ENCODE assay signal across 16 cellular contexts in genomic region chr12:10497602-10498001, GRCh38. TPM values are rescaled to one million over a fixed set of nuclear protein-coding genes. Genes with fewer than 3 reads are reported as not detected.
DNase-seq lines count a peak whose midpoint lies in the region; ATAC-seq and TF ChIP-seq lines count a peak whose summit lies in the region.
"Had no signal": no experiment of that assay in that cellular context is flagged by ENCODE, and none has a peak within 500 bp of the region (broad histone marks: within the 10 kb centered on the region; RNA-seq: fewer than 3 reads in every experiment).

No MANE protein-coding gene starts in this region.

- no peaks in the 10 kb centered on the region for H3K27me3 ChIP-seq in Caco-2 (replicated peaks; ENCODE audit: control insufficient read depth, insufficient read depth, low read length)

- intact Hi-C loops in mucosa of descending colon (cut with DNase I, micrococcal nuclease), result no loop called here
- intact Hi-C loops in Caco-2 (cut with micrococcal nuclease; ENCODE audit: unreplicated experiment), result no loop called here

- no peaks in the 10 kb centered on the region for H3K27me3 Mint-ChIP-seq in stimulated activated naive CD8-positive, alpha-beta T cell treated with anti-CD3 and anti-CD28 coated beads, Interleukin-15, Interleukin-2, amounts not matched to agents 100 ng/mL and 50 ng/mL, for 24 hours
- H3K27me3 Mint-ChIP-seq in Caco-2 (ENCODE audit: insufficient read depth, unreplicated experiment), result peaks cover 21% of the 10 kb centered on the region

- H3K36me3 Mint-ChIP-seq in stimulated activated naive CD8-positive, alpha-beta T cell treated with anti-CD3 and anti-CD28 coated beads, Interleukin-15, Interleukin-2, amounts not matched to agents 100 ng/mL and 50 ng/mL, for 24 hours (ENCODE audit: low read depth), result no peaks in the 10 kb centered on the region
- H3K36me3 Mint-ChIP-seq in Caco-2 (ENCODE audit: insufficient read depth, unreplicated experiment), result no peaks in the 10 kb centered on the region

- H3K27ac Mint-ChIP-seq in stimulated activated naive CD8-positive, alpha-beta T cell treated with anti-CD3 and anti-CD28 coated beads, Interleukin-15, Interleukin-2, amounts not matched to agents 100 ng/mL and 50 ng/mL, for 24 hours, result peak overlapping the region; percentile 93
- H3K27ac Mint-ChIP-seq in Caco-2 (ENCODE audit: unreplicated experiment), result no peak overlapping the region
- H3K27ac Mint-ChIP-seq: dendritic cell treated with granulocyte-macrophage colony-stimulating factor and Interleukin-4, amounts not matched to agents 40 ng/mL and 50 ng/mL, for 4 days had no signal

- H3K4me3 ChIP-seq in mucosa of descending colon (no peak overlapping the region), Caco-2 (ENCODE audit: low read depth, low read length) (no peak overlapping the region)
- H3K4me3 ChIP-seq: SK-N-MC had no signal

- DNase-seq in activated gamma-delta T cell treated with Interleukin-2 at 50 U/mL for 16 hours (peak; percentile 66), activated gamma-delta T cell (lab: John Stamatoyannopoulos, UW) (no peak), mucosa of descending colon (peak in 2 of 3 donors; percentile 19 to 44), DMS153 treated with DMSO at 0.1 percent for 48 hours (lab: John Stamatoyannopoulos, UW; ENCODE audit: unreplicated experiment) (no peak), Caco-2 (no peak)
- DNase-seq in activated T-cell treated with anti-CD3 and anti-CD28 coated beads, Interleukin-2, amount 50 U/mL, for 48 hours, result peak; percentile 61 to 66
- DNase-seq: activated CD4-positive, alpha-beta T cell treated with anti-CD3 and anti-CD28 coated beads, Interleukin-2, amount 50 U/mL, for 1 hour; DND-41; left ventricle myocardium superior; NCI-H526 had no signal

- H3K36me3 ChIP-seq in mucosa of descending colon (ENCODE audit: low read depth) (no peaks in the 10 kb centered on the region), Caco-2 (ENCODE audit: control insufficient read depth, insufficient read depth, low read length) (no peaks in the 10 kb centered on the region)
- H3K36me3 ChIP-seq: neutrophil had no signal

- POLR2A ChIA-PET in Caco-2 (lab: Charles Lee), result no interaction called here

- peaks cover 73% of the 10 kb centered on the region for H3K4me1 Mint-ChIP-seq in stimulated activated naive CD8-positive, alpha-beta T cell treated with anti-CD3 and anti-CD28 coated beads, Interleukin-15, Interleukin-2, amounts not matched to agents 100 ng/mL and 50 ng/mL, for 24 hours (ENCODE audit: low read depth)
- peaks cover 11% of the 10 kb centered on the region for H3K4me1 Mint-ChIP-seq in Caco-2 (ENCODE audit: low read depth, unreplicated experiment)

- BruUV-seq in Caco-2 (replicated peaks; lab: Mats Ljungman, UMichigan), result no TSS peak

- no peaks in the 10 kb centered on the region for H3K9me3 ChIP-seq in mucosa of descending colon
- H3K9me3 ChIP-seq in Caco-2, result peaks cover 2% of the 10 kb centered on the region
- H3K9me3 ChIP-seq: neutrophil had no signal

- TF ChIP-seq CTCF in mucosa of descending colon (IDR thresholded peaks at IDR 0.05), result no peak
- TF ChIP-seq CTCF in Caco-2 (IDR thresholded peaks at IDR 0.05; ENCODE audit: insufficient read depth in 1 of 2, low read depth in 1 of 2, low read length in 1 of 2, severe bottlenecking in 1 of 2, unreplicated experiment in 1 of 2), result no peak

- H3K4me1 ChIP-seq in mucosa of descending colon (ENCODE audit: low read depth), result no peaks in the 10 kb centered on the region
- H3K4me1 ChIP-seq in Caco-2, result no peaks in the 10 kb centered on the region

- no peaks in the 10 kb centered on the region for H3K9me3 Mint-ChIP-seq in stimulated activated naive CD8-positive, alpha-beta T cell treated with anti-CD3 and anti-CD28 coated beads, Interleukin-15, Interleukin-2, amounts not matched to agents 100 ng/mL and 50 ng/mL, for 24 hours
- no peaks in the 10 kb centered on the region for H3K9me3 Mint-ChIP-seq in Caco-2 (ENCODE audit: unreplicated experiment)
- H3K9me3 Mint-ChIP-seq: dendritic cell treated with granulocyte-macrophage colony-stimulating factor and Interleukin-4, amounts not matched to agents 40 ng/mL and 50 ng/mL, for 4 days had no signal

- CTCF ChIA-PET in Caco-2 (lab: Charles Lee), result no interaction called here

- peak overlapping the region; percentile 56 for H3K4me3 Mint-ChIP-seq in stimulated activated naive CD8-positive, alpha-beta T cell treated with anti-CD3 and anti-CD28 coated beads, Interleukin-15, Interleukin-2, amounts not matched to agents 100 ng/mL and 50 ng/mL, for 24 hours
- no peak overlapping the region for H3K4me3 Mint-ChIP-seq in Caco-2 (ENCODE audit: unreplicated experiment)
- H3K4me3 Mint-ChIP-seq: dendritic cell treated with granulocyte-macrophage colony-stimulating factor and Interleukin-4, amounts not matched to agents 40 ng/mL and 50 ng/mL, for 4 days had no signal

- ATAC-seq in mucosa of descending colon (peak; percentile 59), GM21619 (IDR thresholded peaks at IDR 0.05; ENCODE audit: unreplicated experiment) (no peak)
- ATAC-seq: left ventricle myocardium superior had no signal

RNA-seq across cellular contexts. Expression of gene EIF2S3B, which starts 8.1 kb away (rescaled TPM):
- total RNA-seq in mucosa of descending colon, result under 1 TPM; 0.22 to 0.46 (median 0.38) TPM
- 0.73 and 1.1 TPM in 2 replicates for total RNA-seq in Caco-2 (2022)
- total RNA-seq: left ventricle myocardium superior had no signal

RNA-seq across cellular contexts. Expression of gene KLRC1, which starts 44.4 kb away (rescaled TPM):
- total RNA-seq in mucosa of descending colon, result 1 to 10 TPM; 1.2 to 3.6 (median 1.9) TPM
- not detected in 2 replicates for total RNA-seq in Caco-2 (2022)
- total RNA-seq: A673 had no signal

Comparison
In these comparisons a context has a peak if more than half of its experiments do, and no peak if none do; other contexts are left out.
1. DNase-seq: peak in activated gamma-delta T cell treated with Interleukin-2 at 50 U/mL for 16 hours (single experiment), activated T-cell treated with anti-CD3 and anti-CD28 coated beads, Interleukin-2, amount 50 U/mL, for 48 hours (2 of 2) and mucosa of descending colon (2 of 3); none in activated gamma-delta T cell (single experiment), DMS153 treated with DMSO at 0.1 percent for 48 hours (single experiment) and Caco-2 (0 of 2).